Comparison of ENCODE assay signal across 1 cellular context in genomic region chr7:5491251-5492044, GRCh38.
TF ChIP-seq lines count a peak whose summit lies in the region.

No MANE protein-coding gene starts in this region.

TF ChIP-seq in SK-N-SH, 30 proteins besides CTCF, POLR2A, EP300 and RAD21 (continued from another document):
- TF ChIP-seq ZBTB33 (IDR thresholded peaks at IDR 0.05; ENCODE audit: borderline replicate concordance, low read depth) = no peak
- no peak for TF ChIP-seq RXRA (IDR thresholded peaks at IDR 0.05; ENCODE audit: borderline replicate concordance, low read depth)
- TF ChIP-seq YY1 (IDR thresholded peaks at IDR 0.05; ENCODE audit: low read depth) = no peak
